ENCODE assay signal across 15 cellular contexts in the genomic region with DNA sequence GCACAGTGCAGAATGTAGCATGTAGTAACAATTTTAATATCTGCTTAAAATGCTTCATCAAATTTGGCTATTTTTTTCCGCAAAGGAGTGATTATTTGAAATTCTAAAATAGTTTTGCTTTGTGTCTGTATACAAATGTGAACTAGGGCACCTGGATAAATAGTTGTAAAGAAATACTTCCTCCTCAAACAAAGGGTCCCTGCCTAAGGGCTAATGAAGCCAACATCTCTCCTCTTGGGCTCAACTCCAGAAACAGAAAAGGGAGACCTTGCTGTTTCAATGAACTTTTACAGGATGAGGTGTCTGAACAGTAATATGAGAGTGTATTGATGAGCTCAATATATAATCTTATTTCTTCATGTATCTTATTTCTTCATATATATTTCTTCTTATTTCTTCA. TPM values are rescaled to one million over a fixed set of nuclear protein-coding genes. Genes with fewer than 3 reads are reported as not detected.
DNase-seq lines count a peak whose midpoint lies in the region; ATAC-seq and TF ChIP-seq lines count a peak whose summit lies in the region.
"Had no signal": no experiment of that assay in that cellular context is flagged by ENCODE, and none has a peak within 500 bp of the region (broad histone marks: within the 10 kb centered on the region; RNA-seq: fewer than 3 reads in every experiment).

No MANE protein-coding gene starts in this region.

- TF ChIP-seq POLR2A in transverse colon (IDR thresholded peaks at IDR 0.05) = no peak

- peak overlapping the region; percentile 25 for H3K27ac ChIP-seq in colonic mucosa
- peak overlapping the region; percentile 59 to 71 (median 64) for H3K27ac ChIP-seq in transverse colon
- H3K27ac ChIP-seq: BLaER1 treated with 17β-estradiol and CSF1 and Interleukin-3, amounts not matched to agents 10 nM and 100 nM; HL-60 had no signal

- TF ChIP-seq CTCF in colonic mucosa (IDR thresholded peaks at IDR 0.05) (no peak), transverse colon (IDR thresholded peaks at IDR 0.05) (no peak)

- H3K9me3 ChIP-seq in colonic mucosa (no peaks in the 10 kb centered on the region), transverse colon (no peaks in the 10 kb centered on the region)
- H3K9me3 ChIP-seq: BLaER1 treated with 17β-estradiol and CSF1 and Interleukin-3, amounts not matched to agents 10 nM and 100 nM; HAP-1 had no signal

- intact Hi-C loops in colonic mucosa (cut with DNase I) = no loop called here
- intact Hi-C loops in transverse colon (cut with DNase I; ENCODE audit: low total_unique reads) = no loop called here

- H3K27me3 ChIP-seq in colonic mucosa (no peaks in the 10 kb centered on the region), transverse colon (no peaks in the 10 kb centered on the region)
- H3K27me3 ChIP-seq: BLaER1 treated with 17β-estradiol and CSF1 and Interleukin-3, amounts not matched to agents 10 nM and 100 nM had no signal

- H3K36me3 ChIP-seq in colonic mucosa = no peaks in the 10 kb centered on the region
- H3K36me3 ChIP-seq in transverse colon = no peaks in the 10 kb centered on the region
- H3K36me3 ChIP-seq: BLaER1 treated with 17β-estradiol and CSF1 and Interleukin-3, amounts not matched to agents 10 nM and 100 nM; HAP-1 had no signal

- ATAC-seq in GM18858 (IDR thresholded peaks at IDR 0.05; ENCODE audit: unreplicated experiment) = peak; percentile 7
- no peak for ATAC-seq in HG02571 (IDR thresholded peaks at IDR 0.05; ENCODE audit: unreplicated experiment)

- in situ Hi-C loops in transverse colon (cut with MboI; ENCODE audit: low pct_ligation_motif_present in 1 of 4, low pct_unique_long_range_greater_than_20kb in 1 of 4, low sequenced_read_pairs in 3 of 4) = no loop called here

- no peak overlapping the region for H3K9ac ChIP-seq in colonic mucosa (ENCODE audit: low read depth in 2 of 2, low read length in 2 of 2)
- H3K9ac ChIP-seq: BLaER1 treated with 17β-estradiol and CSF1 and Interleukin-3, amounts not matched to agents 10 nM and 100 nM had no signal

- DNase-seq in DMS53 (lab: John Stamatoyannopoulos, UW) (peak; percentile 33), DMS53 treated with DMSO at 0.1 percent for 48 hours (lab: John Stamatoyannopoulos, UW; ENCODE audit: unreplicated experiment) (no peak), colonic mucosa (no peak), transverse colon (no peak)
- no peak for DNase-seq in activated CD4-positive, CD25-positive, alpha-beta regulatory T cell treated with anti-CD3 and anti-CD28 coated beads, Interleukin-2, amount 50 U/mL, for 72 hours
- DNase-seq: 8988T; CD4-positive, CD25-positive, alpha-beta regulatory T cell; DMS 273 treated with DMSO at 0.1 percent for 48 hours; EL; HFFc6 had no signal

- 49 to 63% methylated on average over 1 of the region's 1 CpG for WGBS in transverse colon (ENCODE audit: low coverage in 1 of 2), 2 donors

- TF ChIP-seq EP300 in transverse colon (IDR thresholded peaks at IDR 0.05; ENCODE audit: low read depth) = no peak

- no peaks in the 10 kb centered on the region for H3K4me1 ChIP-seq in colonic mucosa
- peaks cover 0 to 14% (median 0%) of the 10 kb centered on the region in 4 donors for H3K4me1 ChIP-seq in transverse colon
- H3K4me1 ChIP-seq: BLaER1 treated with 17β-estradiol and CSF1 and Interleukin-3, amounts not matched to agents 10 nM and 100 nM; HAP-1 had no signal

- H3K4me3 ChIP-seq in colonic mucosa = no peak overlapping the region
- H3K4me3 ChIP-seq in transverse colon = no peak overlapping the region
- H3K4me3 ChIP-seq: BLaER1 treated with 17β-estradiol and CSF1 and Interleukin-3, amounts not matched to agents 10 nM and 100 nM; HAP-1 had no signal

RNA-seq across cellular contexts. Expression of gene SCOC, which starts 30.8 kb away (rescaled TPM):
- total RNA-seq in colonic mucosa (10 to 100 TPM; 58.5 to 65.0 TPM), transverse colon (10 to 100 TPM in 3 of 4 donors, 1 to 10 TPM in 1; 7.2 to 43.4 (median 25.7) TPM)
